ENCODE assay signal across 8 cellular contexts in genomic region chr6:1390071-1390804, GRCh38. TPM values are rescaled to one million over a fixed set of nuclear protein-coding genes. Genes with fewer than 3 reads are reported as not detected.
DNase-seq lines count a peak whose midpoint lies in the region; ATAC-seq and TF ChIP-seq lines count a peak whose summit lies in the region.

No MANE protein-coding gene starts in this region.

- in situ Hi-C loops in gastrocnemius medialis (cut with MboI; ENCODE audit: low sequenced_read_pairs in 4 of 4) = loop anchor here (10.0 to 25.0 kb wide), 4 partner anchors 603 to 803 kb away; no protein-coding TSS in a partner anchor

- intact Hi-C loops in heart right ventricle (cut with DNase I) = loop anchor here in 3 of 10 donors (10.0 kb wide), 3 partner anchors 475 to 795 kb away; no protein-coding TSS in a partner anchor
- intact Hi-C loops in gastrocnemius medialis (cut with DNase I; ENCODE audit: low total_unique reads) = no loop called here

- H3K27me3 ChIP-seq in heart right ventricle (peaks cover 40 to 96% (median 94%) of the 10 kb centered on the region in 7 donors), gastrocnemius medialis (peaks cover 83 to 89% (median 85%) of the 10 kb centered on the region in 3 donors)

- H3K4me1 ChIP-seq in heart right ventricle = peaks cover 8 to 37% (median 18%) of the 10 kb centered on the region in 9 donors
- H3K4me1 ChIP-seq in gastrocnemius medialis = peaks cover 5 to 16% of the 10 kb centered on the region in 2 donors

- H3K4me3 ChIP-seq in heart right ventricle = peak overlapping the region; percentile 28 to 56 (median 41)
- H3K4me3 ChIP-seq in gastrocnemius medialis = peak overlapping the region; percentile 39 to 54 (median 51)

- H3K9me3 ChIP-seq in heart right ventricle (no peaks in the 10 kb centered on the region), gastrocnemius medialis (no peaks in the 10 kb centered on the region)

- H3K9me3 Mint-ChIP-seq in activated CD8-positive, alpha-beta memory T cell treated with anti-CD3 and anti-CD28 coated beads, Interleukin-2, amount 10 ng/mL, durations not matched to agents 7 days and 5 days (ENCODE audit: low read depth) = no peaks in the 10 kb centered on the region

- H3K36me3 ChIP-seq in heart right ventricle = no peaks in the 10 kb centered on the region
- H3K36me3 ChIP-seq in gastrocnemius medialis = no peaks in the 10 kb centered on the region

- 1 to 2% methylated on average over 88 to 92 of the region's 92 CpGs for WGBS in heart right ventricle, 2 donors

- no peaks in the 10 kb centered on the region for H3K36me3 Mint-ChIP-seq in activated CD8-positive, alpha-beta memory T cell treated with anti-CD3 and anti-CD28 coated beads, Interleukin-2, amount 10 ng/mL, durations not matched to agents 7 days and 5 days

- TF ChIP-seq POLR2A in gastrocnemius medialis (IDR thresholded peaks at IDR 0.05) = no peak

- no peak overlapping the region for H3K27ac Mint-ChIP-seq in activated CD8-positive, alpha-beta memory T cell treated with anti-CD3 and anti-CD28 coated beads, Interleukin-2, amount 10 ng/mL, durations not matched to agents 7 days and 5 days

- peaks cover 14% of the 10 kb centered on the region for H3K4me1 Mint-ChIP-seq in activated CD8-positive, alpha-beta memory T cell treated with anti-CD3 and anti-CD28 coated beads, Interleukin-2, amount 10 ng/mL, durations not matched to agents 7 days and 5 days

- peaks cover 80% of the 10 kb centered on the region for H3K27me3 Mint-ChIP-seq in activated CD8-positive, alpha-beta memory T cell treated with anti-CD3 and anti-CD28 coated beads, Interleukin-2, amount 10 ng/mL, durations not matched to agents 7 days and 5 days

- TF ChIP-seq CTCF in heart right ventricle (IDR thresholded peaks at IDR 0.05) (no peak), gastrocnemius medialis (IDR thresholded peaks at IDR 0.05 in 4 of 5, conservative IDR thresholded peaks at IDR 0.05 in 1 of 5) (no peak)

- peak; percentile 16 for ATAC-seq in activated CD8-positive, alpha-beta memory T cell treated with anti-CD3 and anti-CD28 coated beads, Interleukin-2, amount 10 ng/mL, durations not matched to agents 7 days and 5 days
- ATAC-seq in heart right ventricle = peak in 6 of 8 donors; percentile 25 to 44 (median 36)
- peak; percentile 21 to 51 for ATAC-seq in gastrocnemius medialis
- no peak for ATAC-seq in HG03432 (IDR thresholded peaks at IDR 0.05; ENCODE audit: unreplicated experiment)

- DNase-seq in SIG-M5 treated with dmso at 0.1 percent for 504 hours (lab: John Stamatoyannopoulos, UW; ENCODE audit: unreplicated experiment) = peak; percentile 9
- DNase-seq in SIG-M5 (lab: John Stamatoyannopoulos, UW) = no peak
- DNase-seq in activated CD8-positive, alpha-beta memory T cell treated with anti-CD3 and anti-CD28 coated beads, Interleukin-2, amount 10 ng/mL, durations not matched to agents 7 days and 5 days = no peak
- no peak for DNase-seq in heart right ventricle
- DNase-seq in gastrocnemius medialis = no peak
- no peak for DNase-seq in activated effector memory CD4-positive, alpha-beta T cell treated with Interleukin-2 at 50 U/mL for 16 hours
- no peak for DNase-seq in superior temporal gyrus (ENCODE audit: extremely low spot score)

- H3K27ac ChIP-seq in heart right ventricle (no peak overlapping the region), gastrocnemius medialis (peak overlapping the region; percentile 6 to 33 (median 29))

- CTCF ChIA-PET in activated CD8-positive, alpha-beta memory T cell treated with anti-CD3 and anti-CD28 coated beads, Interleukin-2, amount 10 ng/mL, durations not matched to agents 7 days and 5 days (lab: Charles Lee) = interaction anchor here (0.9 to 1.6 kb wide), 3 partner anchors 9 to 15 kb away, joined by 3 to 4 read pairs (median 3); no protein-coding TSS in a partner anchor

- no peak overlapping the region for H3K4me3 Mint-ChIP-seq in activated CD8-positive, alpha-beta memory T cell treated with anti-CD3 and anti-CD28 coated beads, Interleukin-2, amount 10 ng/mL, durations not matched to agents 7 days and 5 days

RNA-seq across cellular contexts. Expression of gene FOXF2, which starts 0.9 kb away (rescaled TPM):
- not detected for total RNA-seq in activated CD8-positive, alpha-beta memory T cell treated with anti-CD3 and anti-CD28 coated beads, Interleukin-2, amount 10 ng/mL, durations not matched to agents 7 days and 5 days
- total RNA-seq in heart right ventricle (under 1 TPM in 7 of 10 donors, not detected in 3; 0.10 to 0.18 (median 0.14) TPM), gastrocnemius medialis (1 to 10 TPM in 2 of 4 donors, under 1 TPM in 2; 0.31 to 2.2 (median 1.1) TPM)
- under 1 TPM; 0.15 to 0.16 TPM for polyA plus RNA-seq in heart right ventricle

Comparison
In these comparisons a context has a peak if more than half of its experiments do, and no peak if none do; other contexts are left out.
1. H3K27ac ChIP-seq: peak in gastrocnemius medialis (4 of 4); none in heart right ventricle (0 of 10).